In genomic region chr3:23889401-23889800, GRCh38 we compare ENCODE assay signal across 1 cellular context.
TF ChIP-seq lines count a peak whose summit lies in the region.

No MANE protein-coding gene starts in this region.

TF ChIP-seq in K562, 482 proteins besides CTCF, POLR2A, EP300 and RAD21:
- TF ChIP-seq NR3C1 (CRISPR knock-in tag; IDR thresholded peaks at IDR 0.05) (no peak), PHB (CRISPR knock-in tag; IDR thresholded peaks at IDR 0.05) (no peak), ZNF699 (CRISPR knock-in tag; IDR thresholded peaks at IDR 0.05; ENCODE audit: insufficient replicate concordance) (no peak), ZNF232 (CRISPR knock-in tag; IDR thresholded peaks at IDR 0.05) (no peak), ZNF324 (CRISPR knock-in tag; IDR thresholded peaks at IDR 0.05) (no peak), STAT5A (IDR thresholded peaks at IDR 0.05; ENCODE audit: borderline replicate concordance, low read length) (no peak), GABPA (tag; conservative IDR thresholded peaks at IDR 0.05; ENCODE audit: low read depth) (no peak), CHD2 (IDR thresholded peaks at IDR 0.05; ENCODE audit: low read depth, low read length) (no peak), CCAR2 (IDR thresholded peaks at IDR 0.05; ENCODE audit: low read depth, low read length) (no peak), PCBP2 (IDR thresholded peaks at IDR 0.05; ENCODE audit: low read depth, low read length, poor library complexity, severe bottlenecking) (no peak), TAL1 (IDR thresholded peaks at IDR 0.05) (no peak), FOXK2 (conservative IDR thresholded peaks at IDR 0.05 in 1 of 2, IDR thresholded peaks at IDR 0.05 in 1 of 2; ENCODE audit: low read depth in 2 of 2) (no peak), TEAD2 (tag; IDR thresholded peaks at IDR 0.05) (no peak), DNMT1 (IDR thresholded peaks at IDR 0.05) (no peak), PKNOX1 (IDR thresholded peaks at IDR 0.05) (no peak)
- TF ChIP-seq, protein P1, sequence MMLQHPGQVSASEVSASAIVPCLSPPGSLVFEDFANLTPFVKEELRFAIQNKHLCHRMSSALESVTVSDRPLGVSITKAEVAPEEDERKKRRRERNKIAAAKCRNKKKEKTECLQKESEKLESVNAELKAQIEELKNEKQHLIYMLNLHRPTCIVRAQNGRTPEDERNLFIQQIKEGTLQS (IDR thresholded peaks at IDR 0.05), result no peak
- TF ChIP-seq, protein P1 (CRISPR knock-in tag; conservative IDR thresholded peaks at IDR 0.05), result no peak
